In the genomic region with DNA sequence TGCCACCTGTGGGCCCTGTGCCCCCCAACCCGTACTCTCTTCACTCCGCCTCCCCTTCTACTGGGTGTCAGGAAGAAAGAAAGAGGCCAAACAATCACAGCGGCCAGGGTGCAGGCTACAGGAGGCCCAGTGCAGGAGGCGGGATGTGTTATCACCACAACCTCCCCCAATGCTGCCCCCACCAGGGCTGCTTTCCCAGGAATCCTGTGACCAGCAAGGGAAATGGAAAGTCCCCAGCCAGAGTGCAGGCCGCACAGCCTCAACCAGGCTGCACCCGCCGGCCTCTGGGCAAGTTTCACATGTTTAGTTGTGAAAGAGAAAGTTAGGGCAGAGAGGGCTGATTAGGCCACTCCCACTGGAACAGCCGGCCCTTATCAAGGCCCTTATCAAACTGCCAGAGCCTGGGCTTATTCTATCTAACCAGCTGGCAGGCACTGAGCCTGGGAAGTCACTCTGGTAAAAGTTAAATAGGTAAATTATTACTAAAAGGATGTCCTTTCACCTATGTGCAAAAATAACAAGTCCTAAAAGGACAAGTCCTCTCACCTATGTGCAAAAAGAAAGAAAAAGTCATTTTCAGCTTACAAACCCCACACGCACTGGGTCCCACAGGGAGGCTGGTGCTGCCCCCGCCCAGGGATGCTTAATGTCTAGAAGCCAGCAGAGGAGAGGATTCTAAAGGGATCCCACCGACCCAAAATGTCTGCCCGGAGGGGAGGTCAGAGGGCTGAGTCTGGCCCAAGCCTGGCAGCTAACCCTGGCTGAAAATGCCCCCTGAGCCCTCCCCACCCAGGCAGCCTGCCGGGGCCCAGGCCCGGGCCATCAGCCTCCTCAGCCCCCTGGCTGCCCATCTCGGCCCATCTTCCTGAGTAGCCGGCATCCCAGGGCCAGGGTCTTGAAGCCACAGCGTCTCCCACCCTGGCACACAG, we compare ENCODE assay signal across 8 cellular contexts. TPM values are rescaled to one million over a fixed set of nuclear protein-coding genes. Genes with fewer than 3 reads are reported as not detected.
DNase-seq lines count a peak whose midpoint lies in the region; ATAC-seq and TF ChIP-seq lines count a peak whose summit lies in the region.

No MANE protein-coding gene starts in this region.

- H3F3A ChIP-seq in smooth muscle cell (ENCODE audit: low read depth): peaks cover 6% of the 10 kb centered on the region

- H2AFZ ChIP-seq in OCI-LY7 (ENCODE audit: low read length): no peak overlapping the region
- H2AFZ ChIP-seq in smooth muscle cell (ENCODE audit: low read depth): no peak overlapping the region

- H4K20me1 ChIP-seq in OCI-LY7 (ENCODE audit: insufficient read depth, low read length) (no peaks in the 10 kb centered on the region), smooth muscle cell (ENCODE audit: low read depth) (peaks cover 65% of the 10 kb centered on the region)

- CTCF ChIA-PET in OCI-LY7 (lab: Charles Lee; ENCODE audit: unreplicated experiment): interaction anchor here (0.5 to 0.6 kb wide), 2 partner anchors 44 to 367 kb away, joined by 3 read pairs; no protein-coding TSS in a partner anchor

- ATAC-seq in GM18511 (IDR thresholded peaks at IDR 0.05; ENCODE audit: unreplicated experiment) (peak; percentile 88), HG02763 (IDR thresholded peaks at IDR 0.05; ENCODE audit: unreplicated experiment) (peak; percentile 80)

- no peak for TF ChIP-seq CTCF in OCI-LY7 (conservative IDR thresholded peaks at IDR 0.05; ENCODE audit: low read length)
- TF ChIP-seq CTCF in right atrium auricular region (IDR thresholded peaks at IDR 0.05): no peak
- no peak for TF ChIP-seq CTCF in smooth muscle cell (IDR thresholded peaks at IDR 0.05; ENCODE audit: borderline replicate concordance, insufficient read depth, poor library complexity, severe bottlenecking)

- no peak overlapping the region for H3K27ac ChIP-seq in OCI-LY7 (ENCODE audit: low read depth, low read length, poor library complexity, severe bottlenecking)
- H3K27ac ChIP-seq in right atrium auricular region: peak overlapping the region; percentile 64 to 80
- peak overlapping the region; percentile 76 for H3K27ac ChIP-seq in smooth muscle cell (ENCODE audit: low read depth)
- no peak overlapping the region for H3K27ac ChIP-seq in caudate nucleus (ENCODE audit: low read depth, low read length)

- no peaks in the 10 kb centered on the region for H3K79me2 ChIP-seq in OCI-LY7 (ENCODE audit: insufficient read depth, low read depth, low read length)
- H3K79me2 ChIP-seq in smooth muscle cell (ENCODE audit: low read depth): no peaks in the 10 kb centered on the region

- DNase-seq in OCI-LY7 (ENCODE audit: low spot score): peak; percentile 24
- DNase-seq in activated naive CD4-positive, alpha-beta T cell treated with anti-CD3 and anti-CD28 coated beads, Interleukin-2, amount 50 U/mL, for 16 hours: peak; percentile 40
- peak; percentile 77 for DNase-seq in right atrium auricular region (ENCODE audit: low spot score)
- peak; percentile 48 for DNase-seq in smooth muscle cell (lab: John Stamatoyannopoulos, UW; ENCODE audit: unreplicated experiment)
- DNase-seq in caudate nucleus (lab: John Stamatoyannopoulos, UW): no peak
- no peak for DNase-seq in cerebellar cortex (ENCODE audit: low spot score)

- peak overlapping the region; percentile 65 for H3K9ac ChIP-seq in smooth muscle cell (ENCODE audit: low read depth)

- H3K4me2 ChIP-seq in OCI-LY7 (ENCODE audit: low read length): peak overlapping the region; percentile 28; the same call in 1 of the 2 replicates
- peak overlapping the region; percentile 72 for H3K4me2 ChIP-seq in smooth muscle cell

- no peaks in the 10 kb centered on the region for H3K27me3 ChIP-seq in right atrium auricular region
- H3K27me3 ChIP-seq in smooth muscle cell (ENCODE audit: low read depth): no peaks in the 10 kb centered on the region

- H3K4me1 ChIP-seq in OCI-LY7 (ENCODE audit: insufficient read depth, low read length, poor library complexity, severe bottlenecking): peaks cover 13% of the 10 kb centered on the region
- peaks cover 0 to 35% of the 10 kb centered on the region in 2 donors for H3K4me1 ChIP-seq in right atrium auricular region
- H3K4me1 ChIP-seq in smooth muscle cell (ENCODE audit: low read depth): peaks cover 15% of the 10 kb centered on the region

- H3K4me3 ChIP-seq in OCI-LY7 (ENCODE audit: low read depth, low read length, poor library complexity, severe bottlenecking) (no peak overlapping the region), right atrium auricular region (peak overlapping the region in 1 of 2 donors; percentile 16), smooth muscle cell (no peak overlapping the region)

- H3K9me3 ChIP-seq in OCI-LY7 (ENCODE audit: low read length) (no peaks in the 10 kb centered on the region), right atrium auricular region (no peaks in the 10 kb centered on the region), smooth muscle cell (replicated peaks; ENCODE audit: low read depth) (no peaks in the 10 kb centered on the region)

- no TSS peak for BruUV-seq in OCI-LY7 (replicated peaks; lab: Mats Ljungman, UMichigan)

- H3K36me3 ChIP-seq in OCI-LY7 (ENCODE audit: insufficient read depth, low read length): no peaks in the 10 kb centered on the region
- H3K36me3 ChIP-seq in right atrium auricular region: no peaks in the 10 kb centered on the region
- no peaks in the 10 kb centered on the region for H3K36me3 ChIP-seq in smooth muscle cell (ENCODE audit: low read depth)

- intact Hi-C loops in OCI-LY7 (cut with micrococcal nuclease; ENCODE audit: unreplicated experiment): loop anchor here (5.0 kb wide), 2 partner anchors 113 to 517 kb away; no protein-coding TSS in a partner anchor

- POLR2A ChIA-PET in OCI-LY7 (lab: Charles Lee): no interaction called here

- WGBS in smooth muscle cell (ENCODE audit: low lambda C conversion rate): 58% methylated on average over 17 of the region's 17 CpGs

- no peaks in the 10 kb centered on the region for H3K9me2 ChIP-seq in OCI-LY7 (ENCODE audit: insufficient read depth, low read length)

RNA-seq across cellular contexts. Expression of a gene that starts 33.7 kb away (rescaled TPM):
- 16.8 and 23.4 TPM in 2 replicates for total RNA-seq in OCI-LY7 (2014; rRNA removed; shearing (Covaris generic))
- total RNA-seq in OCI-LY7 (2022) (50.5 and 53.6 TPM in 2 replicates), right atrium auricular region (10 to 100 TPM in 1 of 2 donors, 1 to 10 TPM in 1; 6.6 to 10.7 TPM), smooth muscle cell (16.4 and 19.5 TPM in 2 replicates)
- 53.6 and 53.8 TPM in 2 replicates for polyA plus RNA-seq in smooth muscle cell

RNA-seq across cellular contexts. Expression of a gene that starts 59.9 kb away (rescaled TPM):
- total RNA-seq in OCI-LY7 (2014; rRNA removed; shearing (Covaris generic)): not detected in 2 replicates
- not detected in 2 replicates for total RNA-seq in OCI-LY7 (2022)
- total RNA-seq in right atrium auricular region: not detected
- 4.6 and 5.6 TPM in 2 replicates for total RNA-seq in smooth muscle cell
- polyA plus RNA-seq in smooth muscle cell: 1.7 and 11.1 TPM in 2 replicates

Comparison
In these comparisons a context has a peak if more than half of its experiments do, and no peak if none do; other contexts are left out.
1. DNase-seq: peak in OCI-LY7 (single experiment), activated naive CD4-positive, alpha-beta T cell treated with anti-CD3 and anti-CD28 coated beads, Interleukin-2, amount 50 U/mL, for 16 hours (single experiment), right atrium auricular region (single experiment) and smooth muscle cell (single experiment); none in caudate nucleus (0 of 61) and cerebellar cortex (single experiment).
2. H3K27ac ChIP-seq: peak in right atrium auricular region (2 of 2) and smooth muscle cell (single experiment); none in OCI-LY7 (single experiment) and caudate nucleus (single experiment).